In genomic region chr2:97691166-97691565, GRCh38 we compare ENCODE assay signal across 18 cellular contexts. TPM values are rescaled to one million over a fixed set of nuclear protein-coding genes. Genes with fewer than 3 reads are reported as not detected.
"Had no signal": no experiment of that assay in that cellular context is flagged by ENCODE, and none has a peak within 500 bp of the region (broad histone marks: within the 10 kb centered on the region; RNA-seq: fewer than 3 reads in every experiment).

No MANE protein-coding gene starts in this region.

- H3K4me1 ChIP-seq: left lung, transverse colon had no signal

- DNase-seq: activated CD4-positive, alpha-beta T cell treated with anti-CD3 and anti-CD28 coated beads, Interleukin-2, amount 50 U/mL, for 4 hours; activated CD4-positive, CD25-positive, alpha-beta regulatory T cell treated with anti-CD3 and anti-CD28 coated beads, Interleukin-2, amount 50 U/mL, for 72 hours; activated effector memory CD4-positive, alpha-beta T cell treated with Interleukin-2 at 50 U/mL for 16 hours; activated T-cell treated with anti-CD3 and anti-CD28 coated beads, Interleukin-2, amount 50 U/mL, for 24 hours; anterior cingulate cortex; cerebellar nuclear complex; dermis blood vessel endothelial cell; hippocampal formation; left lung; mesenchymal stem cell; right cardiac atrium; stimulated activated naive B cell treated with anti-CD40 and anti-IgM and Interleukin-4, amounts not matched to agents 10 μg/mL and 1 μg/mL and 100 μg/mL, for 72 hours; SW 1271; transverse colon had no signal

- ATAC-seq: activated naive CD4-positive, alpha-beta T cell treated with anti-CD3 and anti-CD28 coated beads, Interleukin-2, amount 50 U/mL, for 72 hours; left lung; right cardiac atrium; stimulated activated naive B cell treated with anti-CD40 and anti-IgM and Interleukin-4, amounts not matched to agents 10 μg/mL and 1 μg/mL and 100 μg/mL, for 72 hours had no signal

- H3K27ac ChIP-seq: left lung, neutrophil, transverse colon had no signal

- H3K27ac Mint-ChIP-seq: activated T-cell treated with anti-CD3 and anti-CD28 coated beads, Interleukin-2, amount 50 U/mL, for 24 hours; T-helper 2 cell treated with Interferon-gamma antibody and Interleukin-4, amounts not matched to agents 5 μg/mL and 100 μg/mL, for 36 hours had no signal

- H3K36me3 ChIP-seq: left lung, neutrophil, transverse colon had no signal

- H3K4me3 ChIP-seq: left lung, smooth muscle cell, transverse colon had no signal

- H3K36me3 Mint-ChIP-seq: activated naive CD4-positive, alpha-beta T cell treated with anti-CD3 and anti-CD28 coated beads, Interleukin-2, amount 50 U/mL, for 72 hours; stimulated activated naive B cell treated with anti-CD40 and anti-IgM and Interleukin-4, amounts not matched to agents 10 μg/mL and 1 μg/mL and 100 μg/mL, for 72 hours had no signal

- H3K27me3 ChIP-seq: left lung, neutrophil, transverse colon had no signal

- H3K9me3 ChIP-seq: left lung, neutrophil, transverse colon had no signal

- H3K9me3 Mint-ChIP-seq: activated naive CD4-positive, alpha-beta T cell treated with anti-CD3 and anti-CD28 coated beads, Interleukin-2, amount 50 U/mL, for 72 hours; activated T-cell treated with anti-CD3 and anti-CD28 coated beads, Interleukin-2, amount 50 U/mL, for 24 hours; stimulated activated naive B cell treated with anti-CD40 and anti-IgM and Interleukin-4, amounts not matched to agents 10 μg/mL and 1 μg/mL and 100 μg/mL, for 72 hours; T-helper 2 cell treated with Interferon-gamma antibody and Interleukin-4, amounts not matched to agents 5 μg/mL and 100 μg/mL, for 36 hours had no signal

- H3K4me3 Mint-ChIP-seq: activated T-cell treated with anti-CD3 and anti-CD28 coated beads, Interleukin-2, amount 50 U/mL, for 24 hours; stimulated activated naive B cell treated with anti-CD40 and anti-IgM and Interleukin-4, amounts not matched to agents 10 μg/mL and 1 μg/mL and 100 μg/mL, for 72 hours; T-helper 2 cell treated with Interferon-gamma antibody and Interleukin-4, amounts not matched to agents 5 μg/mL and 100 μg/mL, for 36 hours had no signal

- H3K27me3 Mint-ChIP-seq: activated T-cell treated with anti-CD3 and anti-CD28 coated beads, Interleukin-2, amount 50 U/mL, for 24 hours; stimulated activated naive B cell treated with anti-CD40 and anti-IgM and Interleukin-4, amounts not matched to agents 10 μg/mL and 1 μg/mL and 100 μg/mL, for 72 hours had no signal

RNA-seq across cellular contexts. Expression of gene ZAP70, which starts 22.2 kb away (rescaled TPM):
- total RNA-seq: dermis blood vessel endothelial cell had no signal
